In the genomic region with DNA sequence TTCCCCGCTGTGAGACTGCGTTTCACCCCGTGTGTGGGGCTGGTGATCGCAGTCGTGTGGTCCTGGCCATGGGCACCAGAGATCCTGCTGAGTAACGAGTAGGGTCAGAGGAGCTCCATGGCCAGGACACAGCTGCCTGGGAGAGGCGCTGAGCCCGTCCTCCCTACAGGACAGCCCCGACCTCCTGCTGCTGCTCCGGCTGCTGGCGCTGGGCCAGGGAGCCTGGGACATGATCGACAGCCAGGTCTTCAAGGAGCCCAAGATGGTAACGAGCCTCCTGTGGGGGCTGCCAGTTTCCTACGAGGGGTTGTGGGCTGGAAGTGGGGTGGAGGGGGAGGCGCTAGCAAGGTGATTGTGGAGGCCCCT, we compare ENCODE assay signal across 22 cellular contexts. TPM values are rescaled to one million over a fixed set of nuclear protein-coding genes. Genes with fewer than 3 reads are reported as not detected.
DNase-seq lines count a peak whose midpoint lies in the region; ATAC-seq and TF ChIP-seq lines count a peak whose summit lies in the region.
"Had no signal": no experiment of that assay in that cellular context is flagged by ENCODE, and none has a peak within 500 bp of the region (broad histone marks: within the 10 kb centered on the region; RNA-seq: fewer than 3 reads in every experiment).

No MANE protein-coding gene starts in this region.

- BruUV-seq in OCI-LY7 (replicated peaks; lab: Mats Ljungman, UMichigan) (no TSS peak), mammary epithelial cell (replicated peaks; lab: Mats Ljungman, UMichigan) (no TSS peak)

- POLR2A ChIA-PET in OCI-LY7 (lab: Charles Lee) = interaction anchor here (1.1 kb wide), 1 partner anchor 12 kb away, joined by 3 read pairs; no protein-coding TSS in a partner anchor

- H3K4me2 ChIP-seq in OCI-LY7 (ENCODE audit: low read length) = no peak overlapping the region
- H3K4me2 ChIP-seq in mammary epithelial cell (ENCODE audit: insufficient read depth, low read depth, low read length) = no peak overlapping the region

- H3K9me3 ChIP-seq in BE2C (no peaks in the 10 kb centered on the region), OCI-LY7 (ENCODE audit: low read length) (no peaks in the 10 kb centered on the region), spleen (no peaks in the 10 kb centered on the region), mammary epithelial cell (replicated peaks; ENCODE audit: insufficient read depth, low read length) (no peaks in the 10 kb centered on the region)
- H3K9me3 ChIP-seq: Peyer's patch had no signal

- H4K20me1 ChIP-seq in OCI-LY7 (ENCODE audit: insufficient read depth, low read length) (no peaks in the 10 kb centered on the region), mammary epithelial cell (ENCODE audit: insufficient read depth, low read length) (no peaks in the 10 kb centered on the region)

- no peak for TF ChIP-seq POLR2A in spleen (IDR thresholded peaks at IDR 0.05)

- H2AFZ ChIP-seq in OCI-LY7 (ENCODE audit: low read length) (no peak overlapping the region), mammary epithelial cell (ENCODE audit: low read depth, low read length) (no peak overlapping the region)

- intact Hi-C loops in OCI-LY7 (cut with micrococcal nuclease; ENCODE audit: unreplicated experiment) = no loop called here
- intact Hi-C loops in spleen (cut with DNase I; ENCODE audit: low total_unique reads) = no loop called here
- intact Hi-C loops in mammary epithelial cell (cut with micrococcal nuclease) = no loop called here

- dilution Hi-C loops in mammary epithelial cell (cut with HindIII; ENCODE audit: low sequenced_read_pairs) = loop anchor here (5.0 kb wide), 2 partner anchors 44 to 56 kb away; a partner anchor contains a TSS

- H3K4me1 ChIP-seq in BE2C (no peaks in the 10 kb centered on the region), OCI-LY7 (ENCODE audit: insufficient read depth, low read length, poor library complexity, severe bottlenecking) (peaks cover 44% of the 10 kb centered on the region), spleen (peaks cover 12 to 53% (median 34%) of the 10 kb centered on the region in 6 donors), mammary epithelial cell (ENCODE audit: insufficient read depth, low read length) (peaks cover 4% of the 10 kb centered on the region)

- CTCF ChIA-PET in OCI-LY7 (lab: Charles Lee; ENCODE audit: unreplicated experiment) (no interaction called here), mammary epithelial cell (lab: Charles Lee; ENCODE audit: low non-redundant PET) (no interaction called here)

- ATAC-seq in left lobe of liver (no peak), GM21529 (IDR thresholded peaks at IDR 0.05; ENCODE audit: unreplicated experiment) (no peak)

- H3K9me2 ChIP-seq in OCI-LY7 (ENCODE audit: insufficient read depth, low read length) = no peaks in the 10 kb centered on the region

- TF ChIP-seq CTCF in BE2C (IDR thresholded peaks at IDR 0.05; ENCODE audit: low read depth, low read length) = no peak
- no peak for TF ChIP-seq CTCF in OCI-LY7 (conservative IDR thresholded peaks at IDR 0.05; ENCODE audit: low read length)
- TF ChIP-seq CTCF in spleen (IDR thresholded peaks at IDR 0.05 in 8 of 11, conservative IDR thresholded peaks at IDR 0.05 in 3 of 11) = no peak
- TF ChIP-seq CTCF in mammary epithelial cell (conservative IDR thresholded peaks at IDR 0.05 in 1 of 2, IDR thresholded peaks at IDR 0.05 in 1 of 2; ENCODE audit: extremely low read depth in 1 of 2, insufficient read depth in 1 of 2, low read depth in 1 of 2, low read length in 2 of 2) = no peak

- H3K79me2 ChIP-seq in OCI-LY7 (ENCODE audit: insufficient read depth, low read depth, low read length) (peaks cover 18% of the 10 kb centered on the region; the same call in 1 of the 2 replicates), mammary epithelial cell (ENCODE audit: insufficient read depth, low read length) (peaks cover 4% of the 10 kb centered on the region)

- no peak overlapping the region for H3K4me3 ChIP-seq in BE2C (ENCODE audit: low read depth, low read length)
- no peak overlapping the region for H3K4me3 ChIP-seq in OCI-LY7 (ENCODE audit: low read depth, low read length, poor library complexity, severe bottlenecking)
- H3K4me3 ChIP-seq in spleen = no peak overlapping the region
- no peak overlapping the region for H3K4me3 ChIP-seq in mammary epithelial cell (replicated peaks in 1 of 3; ENCODE audit: insufficient read depth in 1 of 3, low read depth in 2 of 3, low read length in 3 of 3)
- H3K4me3 ChIP-seq: Peyer's patch had no signal

- H3K36me3 ChIP-seq in BE2C = peaks cover 44% of the 10 kb centered on the region
- peaks cover 64% of the 10 kb centered on the region for H3K36me3 ChIP-seq in OCI-LY7 (ENCODE audit: insufficient read depth, low read length)
- H3K36me3 ChIP-seq in spleen = peaks cover 0 to 93% (median 39%) of the 10 kb centered on the region in 6 donors
- H3K36me3 ChIP-seq in mammary epithelial cell (ENCODE audit: insufficient read depth, low read length) = peaks cover 14% of the 10 kb centered on the region

- in situ Hi-C loops in mammary epithelial cell (cut with MboI; ENCODE audit: low sequenced_read_pairs in 2 of 2) = no loop called here

- H3K9ac ChIP-seq in mammary epithelial cell (ENCODE audit: insufficient read depth, low read length) = no peak overlapping the region

- 75 to 100% (median 92%) methylated on average over 2 to 15 of the region's 15 CpGs for WGBS in spleen, 5 donors
- WGBS in mammary epithelial cell (ENCODE audit: low coverage, missing lambda C conversion rate) = 89% methylated on average over 12 of the region's 15 CpGs

- H3K27ac ChIP-seq in OCI-LY7 (ENCODE audit: low read depth, low read length, poor library complexity, severe bottlenecking) (peak overlapping the region; percentile 90), spleen (peak overlapping the region in 1 of 8 donors; percentile 14), mammary epithelial cell (ENCODE audit: insufficient read depth, low read depth, low read length) (no peak overlapping the region)
- H3K27ac ChIP-seq: Peyer's patch had no signal

- H3K27me3 ChIP-seq in BE2C = no peaks in the 10 kb centered on the region
- H3K27me3 ChIP-seq in spleen (replicated peaks in 1 of 7) = no peaks in the 10 kb centered on the region
- H3K27me3 ChIP-seq in mammary epithelial cell (ENCODE audit: insufficient read depth, low read length) = no peaks in the 10 kb centered on the region
- H3K27me3 ChIP-seq: Peyer's patch had no signal

- DNase-seq in BE2C (peak; percentile 32), OCI-LY7 (ENCODE audit: low spot score) (no peak), left lobe of liver (ENCODE audit: low spot score) (peak; percentile 49), spleen (peak; percentile 65), activated T-cell treated with anti-CD3 and anti-CD28 coated beads for 4 hours (no peak), mammary epithelial cell (no peak)
- DNase-seq: DMS53, EL, GF-D8, Karpas-422, NCI-H1694, NCI-H2081 treated with DMSO at 0.1 percent for 48 hours, NCI-H2171 treated with DMSO at 0.1 percent for 48 hours, NCI-H524 treated with DMSO at 0.1 percent for 48 hours, NCI-H82, Peyer's patch, Right ventricle myocardium superior had no signal

RNA-seq across cellular contexts. Expression of a gene that starts 11.0 kb away (rescaled TPM):
- 204 TPM for polyA plus RNA-seq in BE2C (2012; ENCODE audit: insufficient read depth, insufficient read length, low read depth)
- 59.5 and 62.6 TPM in 2 replicates for total RNA-seq in OCI-LY7 (2014; rRNA removed; shearing (Covaris generic))
- total RNA-seq in OCI-LY7 (2022) = 74.8 and 76.1 TPM in 2 replicates
- 22.2 TPM for total RNA-seq in left lobe of liver
- total RNA-seq in spleen = 10 to 100 TPM; 27.7 to 46.8 (median 39.9) TPM
- polyA plus RNA-seq in spleen = 10 to 100 TPM; 26.6 to 49.7 (median 28.0) TPM
- total RNA-seq in mammary epithelial cell = 10 to 100 TPM; 39.5 to 54.9 TPM
- polyA plus RNA-seq in mammary epithelial cell = 44.4 TPM
- polyA minus RNA-seq in mammary epithelial cell = 37.9 TPM

RNA-seq across cellular contexts. Expression of a gene that starts 11.4 kb away (rescaled TPM):
- polyA plus RNA-seq in BE2C (2012; ENCODE audit: insufficient read depth, insufficient read length, low read depth) = 9.9 TPM
- total RNA-seq in OCI-LY7 (2014; rRNA removed; shearing (Covaris generic)) = 11.6 and 11.7 TPM in 2 replicates
- 19.7 and 22.3 TPM in 2 replicates for total RNA-seq in OCI-LY7 (2022)
- 3.6 TPM for total RNA-seq in left lobe of liver
- total RNA-seq in spleen = 10 to 100 TPM; 23.1 to 39.9 (median 29.4) TPM
- polyA plus RNA-seq in spleen = 10 to 100 TPM in 1 of 3 donors, 1 to 10 TPM in 2; 3.2 to 10.8 (median 5.1) TPM
- 1 to 10 TPM in 1 of 2 donors, under 1 TPM in 1; 0.73 to 1.5 TPM for total RNA-seq in mammary epithelial cell
- polyA plus RNA-seq in mammary epithelial cell = 0.11 TPM
- polyA minus RNA-seq in mammary epithelial cell = not detected

RNA-seq across cellular contexts. Expression of a gene that starts 15.1 kb away (rescaled TPM):
- not detected for polyA plus RNA-seq in BE2C (2012; ENCODE audit: insufficient read depth, insufficient read length, low read depth)
- 0.73 TPM in 1 of 2 replicates, not detected in the other for total RNA-seq in OCI-LY7 (2014; rRNA removed; shearing (Covaris generic))
- total RNA-seq in OCI-LY7 (2022) = 1.7 and 2.7 TPM in 2 replicates
- not detected for total RNA-seq in left lobe of liver
- not detected for total RNA-seq in spleen
- not detected for polyA plus RNA-seq in spleen
- not detected for total RNA-seq in mammary epithelial cell
- polyA plus RNA-seq in mammary epithelial cell = not detected
- polyA minus RNA-seq in mammary epithelial cell = not detected
- total RNA-seq: A172, H1, M059J, Peyer's patch, SK-MEL-5 had no signal
- polyA plus RNA-seq: H1 had no signal

RNA-seq across cellular contexts. Expression of a gene that starts 25.1 kb away (rescaled TPM):
- polyA plus RNA-seq in BE2C (2012; ENCODE audit: insufficient read depth, insufficient read length, low read depth) = 604 TPM
- total RNA-seq in OCI-LY7 (2014; rRNA removed; shearing (Covaris generic)) = 376 and 417 TPM in 2 replicates
- total RNA-seq in OCI-LY7 (2022) = 402 and 443 TPM in 2 replicates
- total RNA-seq in left lobe of liver = 123 TPM
- total RNA-seq in spleen = 100 to 1,000 TPM in 4 of 7 donors, 10 to 100 TPM in 3; 55.1 to 137 (median 102) TPM
- 100 to 1,000 TPM in 2 of 3 donors, 10 to 100 TPM in 1; 59.6 to 112 (median 107) TPM for polyA plus RNA-seq in spleen
- 100 to 1,000 TPM; 177 to 464 TPM for total RNA-seq in mammary epithelial cell
- 853 TPM for polyA plus RNA-seq in mammary epithelial cell
- 613 TPM for polyA minus RNA-seq in mammary epithelial cell

RNA-seq across cellular contexts. Expression of a gene that starts 35.4 kb away (rescaled TPM):
- 0.54 TPM for polyA plus RNA-seq in BE2C (2012; ENCODE audit: insufficient read depth, insufficient read length, low read depth)
- total RNA-seq in OCI-LY7 (2014; rRNA removed; shearing (Covaris generic)) = 0.15 TPM in 1 of 2 replicates, not detected in the other
- total RNA-seq in OCI-LY7 (2022) (not detected in 2 replicates), left lobe of liver (not detected), spleen (not detected), mammary epithelial cell (not detected)
- polyA plus RNA-seq in spleen (not detected), mammary epithelial cell (not detected)
- polyA minus RNA-seq in mammary epithelial cell = not detected
- total RNA-seq: H1, Right ventricle myocardium superior, SK-MEL-5 had no signal

Comparison
In these comparisons a context has a peak if more than half of its experiments do, and no peak if none do; other contexts are left out.
1. DNase-seq: peak in BE2C (single experiment), left lobe of liver (single experiment) and spleen (single experiment); none in OCI-LY7 (single experiment), activated T-cell treated with anti-CD3 and anti-CD28 coated beads for 4 hours (single experiment) and mammary epithelial cell (single experiment).